28 cellular contexts compared by ENCODE assay signal in genomic region chr19:32966750-32967149, GRCh38.
"Had no signal": no experiment of that assay in that cellular context is flagged by ENCODE, and none has a peak within 500 bp of the region (broad histone marks: within the 10 kb centered on the region; RNA-seq: fewer than 3 reads in every experiment).

No MANE protein-coding gene starts in this region.

- H3K9me3 Mint-ChIP-seq: natural killer cell; nephron; stimulated activated memory B cell treated with anti-CD40 and anti-IgM and Interleukin-4, amounts not matched to agents 10 μg/mL and 1 μg/mL and 100 μg/mL, for 72 hours; stimulated activated naive CD8-positive, alpha-beta T cell treated with anti-CD3 and anti-CD28 coated beads, Interleukin-15, amount 100 ng/mL, for 72 hours; type B pancreatic cell had no signal

- H3K36me3 ChIP-seq: pancreas, prostate gland, uterus had no signal

- H3K4me3 Mint-ChIP-seq: naive thymus-derived CD4-positive, alpha-beta T cell; natural killer cell; stimulated activated memory B cell treated with anti-CD40 and anti-IgM and Interleukin-4, amounts not matched to agents 10 μg/mL and 1 μg/mL and 100 μg/mL, for 72 hours; stimulated activated naive CD8-positive, alpha-beta T cell treated with anti-CD3 and anti-CD28 coated beads, Interleukin-15, amount 100 ng/mL, for 72 hours; type B pancreatic cell had no signal

- ATAC-seq: naive thymus-derived CD4-positive, alpha-beta T cell; natural killer cell; pancreas; right cardiac atrium; right lobe of liver; stimulated activated memory B cell treated with anti-CD40 and anti-IgM and Interleukin-4, amounts not matched to agents 10 μg/mL and 1 μg/mL and 100 μg/mL, for 72 hours; stimulated activated naive CD8-positive, alpha-beta T cell treated with anti-CD3 and anti-CD28 coated beads, Interleukin-15, amount 100 ng/mL, for 72 hours; stimulated activated naive CD8-positive, alpha-beta T cell treated with anti-CD3 and anti-CD28 coated beads, Interleukin-15, Interleukin-2, amounts not matched to agents 100 U/mL and 50 U/mL, for 24 hours; upper lobe of right lung had no signal

- H3K27ac Mint-ChIP-seq: naive thymus-derived CD4-positive, alpha-beta T cell; natural killer cell; nephron; stimulated activated memory B cell treated with anti-CD40 and anti-IgM and Interleukin-4, amounts not matched to agents 10 μg/mL and 1 μg/mL and 100 μg/mL, for 72 hours; type B pancreatic cell had no signal

- H3K9me3 ChIP-seq: neutrophil, pancreas, prostate gland, right lobe of liver, sigmoid colon, suprapubic skin, testis, tibial artery, transverse colon, upper lobe of right lung, uterus had no signal

- H3K27ac ChIP-seq: neutrophil, pancreas, prostate gland, right lobe of liver, sigmoid colon, suprapubic skin, testis, tibial artery, transverse colon, upper lobe of right lung, uterus had no signal

- H3K27me3 ChIP-seq: neutrophil, pancreas, right lobe of liver, sigmoid colon, suprapubic skin, testis, tibial artery, transverse colon, upper lobe of right lung, uterus had no signal

- H3K4me3 ChIP-seq: pancreas, prostate gland, right lobe of liver, sigmoid colon, suprapubic skin, testis, tibial artery, transverse colon, upper lobe of right lung, uterus had no signal

- H3K27me3 Mint-ChIP-seq: naive thymus-derived CD4-positive, alpha-beta T cell; stimulated activated memory B cell treated with anti-CD40 and anti-IgM and Interleukin-4, amounts not matched to agents 10 μg/mL and 1 μg/mL and 100 μg/mL, for 72 hours; stimulated activated naive CD8-positive, alpha-beta T cell treated with anti-CD3 and anti-CD28 coated beads, Interleukin-15, amount 100 ng/mL, for 72 hours; type B pancreatic cell had no signal

- DNase-seq: naive thymus-derived CD4-positive, alpha-beta T cell; natural killer cell; nucleus accumbens; pancreas; retina; right cardiac atrium; right lobe of liver; sigmoid colon; small intestine; stimulated activated CD4-positive, alpha-beta T cell treated with anti-CD3 and anti-CD28 coated beads, Interleukin-1b, Interleukin-23, amount 100 ng/mL, for 48 hours; stimulated activated CD4-positive, alpha-beta T cell treated with anti-CD3 and anti-CD28 coated beads, Interleukin-4, amount 100 ng/mL, for 1 hour; stimulated activated CD4-positive, alpha-beta T cell treated with anti-CD3 and anti-CD28 coated beads, Interleukin-4, amount 100 ng/mL, for 4 hours; stimulated activated CD8-positive, alpha-beta memory T cell treated with anti-CD3 and anti-CD28 coated beads, Interleukin-4, amount 100 ng/mL, for 48 hours; stimulated activated naive CD4-positive, alpha-beta T cell; stimulated activated naive CD8-positive, alpha-beta T cell treated with anti-CD3 and anti-CD28 coated beads, Interleukin-15, amount 100 ng/mL, for 72 hours; stimulated activated naive CD8-positive, alpha-beta T cell treated with anti-CD3 and anti-CD28 coated beads, Interleukin-15, Interleukin-2, amounts not matched to agents 100 U/mL and 50 U/mL, for 24 hours; substantia nigra; testis; tibial artery; transverse colon; upper lobe of right lung; uterus had no signal

- H3K36me3 Mint-ChIP-seq: natural killer cell had no signal
